10 cellular contexts compared by ENCODE assay signal in the genomic region with DNA sequence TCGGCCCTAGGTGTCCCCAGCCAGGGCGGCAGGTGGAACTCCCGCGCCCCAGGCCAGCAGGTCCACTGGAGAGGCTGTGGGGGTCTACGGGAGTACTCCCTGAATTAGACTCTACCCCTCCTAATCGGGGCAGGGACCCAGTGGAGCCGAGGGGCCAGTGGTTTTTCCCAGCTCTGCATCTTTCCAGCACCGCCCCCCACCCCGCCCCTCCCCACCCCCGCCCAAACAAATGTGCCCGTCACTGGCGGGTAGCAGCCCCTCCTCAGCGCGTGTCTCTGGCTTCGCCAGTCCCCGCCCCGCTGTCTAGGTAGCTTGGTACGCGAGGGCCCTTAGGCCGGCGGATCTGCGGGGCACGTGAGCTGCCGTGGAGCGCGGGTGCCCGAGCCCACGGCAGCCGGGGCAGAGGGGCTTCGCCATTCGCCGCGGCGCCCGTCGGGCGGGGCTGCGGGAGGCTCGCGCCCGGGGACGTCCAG. TPM values are rescaled to one million over a fixed set of nuclear protein-coding genes. Genes with fewer than 3 reads are reported as not detected.
DNase-seq lines count a peak whose midpoint lies in the region; FAIRE-seq and TF ChIP-seq lines count a peak whose summit lies in the region.
"Had no signal": no experiment of that assay in that cellular context is flagged by ENCODE, and none has a peak within 500 bp of the region (broad histone marks: within the 10 kb centered on the region; RNA-seq: fewer than 3 reads in every experiment).

No MANE protein-coding gene starts in this region.

- TF ChIP-seq CTCF in esophagus squamous epithelium (IDR thresholded peaks at IDR 0.05) (no peak), spleen (IDR thresholded peaks at IDR 0.05 in 8 of 11, conservative IDR thresholded peaks at IDR 0.05 in 3 of 11) (no peak), kidney (IDR thresholded peaks at IDR 0.05; ENCODE audit: borderline replicate concordance, extremely low read depth, insufficient read depth) (no peak)

- POLR2A ChIA-PET in CD4-positive, alpha-beta memory T cell (lab: Charles Lee; ENCODE audit: partially characterized antibody) = no interaction called here

- no peak overlapping the region for H3K4me3 Mint-ChIP-seq in CD4-positive, alpha-beta memory T cell

- H3K27me3 ChIP-seq in esophagus squamous epithelium = peaks cover 3 to 100% (median 12%) of the 10 kb centered on the region in 4 donors
- H3K27me3 ChIP-seq in spleen (replicated peaks in 1 of 7) = peaks cover 0 to 100% (median 68%) of the 10 kb centered on the region in 7 donors
- peaks cover 27% of the 10 kb centered on the region for H3K27me3 ChIP-seq in CD4-positive, alpha-beta memory T cell (ENCODE audit: insufficient read depth, low read length)

- CTCF ChIA-PET in CD4-positive, alpha-beta memory T cell (lab: Charles Lee; ENCODE audit: partially characterized antibody) = no interaction called here

- no peaks in the 10 kb centered on the region for H3K9me3 Mint-ChIP-seq in CD4-positive, alpha-beta memory T cell
- H3K9me3 Mint-ChIP-seq: IgD-negative memory B cell had no signal

- H3K4me1 Mint-ChIP-seq in CD4-positive, alpha-beta memory T cell = peaks cover 7 to 32% (median 9%) of the 10 kb centered on the region in 4 donors

- WGBS in esophagus squamous epithelium, 2 donors = no CpG with 5 or more reads among the region's 42 CpGs
- 0 to 3% (median 2%) methylated on average over 5 to 42 of the region's 42 CpGs for WGBS in spleen, 5 donors

- H3K9ac ChIP-seq in kidney (ENCODE audit: low read length in 2 of 2) = no peak overlapping the region

- H3K4me3 ChIP-seq in esophagus squamous epithelium (peak overlapping the region; percentile 4 to 59 (median 30)), spleen (peak overlapping the region; percentile 11 to 65 (median 34)), kidney (ENCODE audit: low read length in 2 of 2) (no peak overlapping the region)
- no peak overlapping the region for H3K4me3 ChIP-seq in CD4-positive, alpha-beta memory T cell (ENCODE audit: low read length in 2 of 2)

- no peaks in the 10 kb centered on the region for H3K36me3 Mint-ChIP-seq in CD4-positive, alpha-beta memory T cell
- H3K36me3 Mint-ChIP-seq: IgD-negative memory B cell had no signal

- TF ChIP-seq POLR2A in esophagus squamous epithelium (IDR thresholded peaks at IDR 0.05) (no peak), spleen (IDR thresholded peaks at IDR 0.05) (no peak)

- H3K36me3 ChIP-seq in esophagus squamous epithelium (no peaks in the 10 kb centered on the region), spleen (no peaks in the 10 kb centered on the region), kidney (ENCODE audit: control insufficient read depth in 1 of 2, insufficient read depth in 2 of 2, low read length in 2 of 2) (no peaks in the 10 kb centered on the region)
- H3K36me3 ChIP-seq in CD4-positive, alpha-beta memory T cell (ENCODE audit: insufficient read depth, low read length) = no peaks in the 10 kb centered on the region

- H3K9me3 ChIP-seq in esophagus squamous epithelium = no peaks in the 10 kb centered on the region
- no peaks in the 10 kb centered on the region for H3K9me3 ChIP-seq in spleen
- no peaks in the 10 kb centered on the region for H3K9me3 ChIP-seq in kidney (ENCODE audit: control insufficient read depth in 1 of 2, low read length in 2 of 2)
- no peaks in the 10 kb centered on the region for H3K9me3 ChIP-seq in CD4-positive, alpha-beta memory T cell (ENCODE audit: control insufficient read depth in 1 of 2, low read length in 2 of 2)

- H3K4me1 ChIP-seq in esophagus squamous epithelium (peaks cover 0 to 25% (median 13%) of the 10 kb centered on the region in 3 donors), spleen (peaks cover 6 to 19% (median 16%) of the 10 kb centered on the region in 6 donors), kidney (ENCODE audit: control insufficient read depth in 1 of 2, insufficient read depth in 1 of 2, low read depth in 1 of 2, low read length in 2 of 2) (no peaks in the 10 kb centered on the region)
- H3K4me1 ChIP-seq in CD4-positive, alpha-beta memory T cell (ENCODE audit: insufficient read depth, low read length) = peaks cover 9% of the 10 kb centered on the region

- intact Hi-C loops in esophagus squamous epithelium (cut with DNase I) = no loop called here
- intact Hi-C loops in spleen (cut with DNase I; ENCODE audit: low total_unique reads) = no loop called here
- intact Hi-C loops in kidney (cut with DNase I) = no loop called here
- intact Hi-C loops in CD4-positive, alpha-beta memory T cell (cut with micrococcal nuclease) = no loop called here

- FAIRE-seq in kidney (lab: Jason Lieb, UNC) = no peak

- H3K27ac Mint-ChIP-seq in CD4-positive, alpha-beta memory T cell = no peak overlapping the region

- peak; percentile 31 to 72 for DNase-seq in NCI-H524 (lab: John Stamatoyannopoulos, UW)
- no peak for DNase-seq in NCI-H524 treated with DMSO at 0.1 percent for 48 hours (lab: John Stamatoyannopoulos, UW)
- DNase-seq in NCI-H2227 (lab: John Stamatoyannopoulos, UW; ENCODE audit: unreplicated experiment) = peak; percentile 80
- DNase-seq in esophagus squamous epithelium (lab: John Stamatoyannopoulos, UW) = no peak
- DNase-seq in spleen = no peak
- no peak for DNase-seq in kidney
- DNase-seq in GOT3 (lab: John Stamatoyannopoulos, UW) = no peak
- no peak for DNase-seq in CD4-positive, alpha-beta memory T cell
- DNase-seq: central memory CD4-positive, alpha-beta T cell had no signal

- H3K27ac ChIP-seq in esophagus squamous epithelium (no peak overlapping the region), spleen (no peak overlapping the region), kidney (ENCODE audit: low read depth in 2 of 2, low read length in 2 of 2) (no peak overlapping the region)
- no peak overlapping the region for H3K27ac ChIP-seq in CD4-positive, alpha-beta memory T cell (ENCODE audit: low read depth, low read length)

- H3K27me3 Mint-ChIP-seq in CD4-positive, alpha-beta memory T cell = peaks cover 47 to 64% of the 10 kb centered on the region in 2 donors

RNA-seq across cellular contexts. Expression of gene UNC5A, which starts 7.0 kb away (rescaled TPM):
- total RNA-seq in esophagus squamous epithelium (under 1 TPM in 1 of 4 donors, not detected in 3; 0.19 TPM), spleen (not detected), kidney (1.5 TPM)
- polyA plus RNA-seq in spleen (under 1 TPM in 2 of 3 donors, not detected in 1; 0.03 to 0.06 TPM), kidney (ENCODE audit: insufficient read depth, low read depth, low replicate concordance) (not detected)
- total RNA-seq in CD4-positive, alpha-beta memory T cell = not detected
- polyA plus RNA-seq in CD4-positive, alpha-beta memory T cell = not detected
- polyA plus RNA-seq: IgD-negative memory B cell had no signal

Comparison
In these comparisons a context has a peak if more than half of its experiments do, and no peak if none do; other contexts are left out.
1. DNase-seq: peak in NCI-H524 (2 of 2) and NCI-H2227 (single experiment); none in NCI-H524 treated with DMSO at 0.1 percent for 48 hours (single experiment), esophagus squamous epithelium (single experiment), spleen (single experiment), kidney (single experiment), GOT3 (single experiment) and CD4-positive, alpha-beta memory T cell (0 of 5).
2. H3K4me3 ChIP-seq: peak in esophagus squamous epithelium (4 of 4) and spleen (8 of 8); none in kidney (0 of 2) and CD4-positive, alpha-beta memory T cell (0 of 2).